Comparison of ENCODE assay signal across 9 cellular contexts in genomic region chr1:205444931-205445652, GRCh38. TPM values are rescaled to one million over a fixed set of nuclear protein-coding genes. Genes with fewer than 3 reads are reported as not detected.
DNase-seq lines count a peak whose midpoint lies in the region; FAIRE-seq and TF ChIP-seq lines count a peak whose summit lies in the region.
"Had no signal": no experiment of that assay in that cellular context is flagged by ENCODE, and none has a peak within 500 bp of the region (broad histone marks: within the 10 kb centered on the region; RNA-seq: fewer than 3 reads in every experiment).

No MANE protein-coding gene starts in this region.

- H3K36me3 Mint-ChIP-seq in Calu3 (ENCODE audit: insufficient read depth, unreplicated experiment), result peaks cover 87% of the 10 kb centered on the region

- no peak overlapping the region for H2AFZ ChIP-seq in OCI-LY7 (ENCODE audit: low read length)

- POLR2A ChIA-PET in OCI-LY7 (lab: Charles Lee), result interaction anchor here (0.6 to 1.0 kb wide), 2 partner anchors 13 to 114 kb away, joined by 3 read pairs; no protein-coding TSS in a partner anchor

- DNase-seq in G401 (ENCODE audit: low spot score) (peak; percentile 99), OCI-LY7 (ENCODE audit: low spot score) (peak; percentile 72), left ventricle myocardium inferior (no peak), putamen (ENCODE audit: low spot score) (peak; percentile 75), Calu3 (no peak), amniotic stem cell (lab: John Stamatoyannopoulos, UW) (no peak), foreskin melanocyte (no peak), HTR-8/SVneo (ENCODE audit: insufficient read length, low spot score) (no peak)
- DNase-seq: SIG-M5 had no signal

- no peaks in the 10 kb centered on the region for H3K36me3 ChIP-seq in OCI-LY7 (ENCODE audit: insufficient read depth, low read length)
- no peaks in the 10 kb centered on the region for H3K36me3 ChIP-seq in left ventricle myocardium inferior

- H3K4me3 Mint-ChIP-seq in Calu3 (ENCODE audit: low read depth, unreplicated experiment), result no peak overlapping the region

- H3K9me3 ChIP-seq in OCI-LY7 (ENCODE audit: low read length) (no peaks in the 10 kb centered on the region), left ventricle myocardium inferior (replicated peaks) (no peaks in the 10 kb centered on the region)

- TF ChIP-seq CTCF in OCI-LY7 (conservative IDR thresholded peaks at IDR 0.05; ENCODE audit: low read length) (no peak), left ventricle myocardium inferior (IDR thresholded peaks at IDR 0.05; ENCODE audit: borderline replicate concordance) (no peak), Calu3 (IDR thresholded peaks at IDR 0.05; ENCODE audit: unreplicated experiment) (no peak)

- no peaks in the 10 kb centered on the region for H3K9me3 Mint-ChIP-seq in Calu3 (ENCODE audit: low read depth, unreplicated experiment)

- H4K20me1 ChIP-seq in OCI-LY7 (ENCODE audit: insufficient read depth, low read length), result no peaks in the 10 kb centered on the region

- H3K9me2 ChIP-seq in OCI-LY7 (ENCODE audit: insufficient read depth, low read length), result no peaks in the 10 kb centered on the region

- H3K27ac ChIP-seq in OCI-LY7 (ENCODE audit: low read depth, low read length, poor library complexity, severe bottlenecking), result no peak overlapping the region
- no peak overlapping the region for H3K27ac ChIP-seq in left ventricle myocardium inferior (replicated peaks)

- H3K4me1 Mint-ChIP-seq in Calu3 (ENCODE audit: low read depth, unreplicated experiment), result peaks cover 71% of the 10 kb centered on the region

- H3K4me1 ChIP-seq in OCI-LY7 (ENCODE audit: insufficient read depth, low read length, poor library complexity, severe bottlenecking), result peaks cover 67% of the 10 kb centered on the region
- H3K4me1 ChIP-seq in left ventricle myocardium inferior, result peaks cover 53% of the 10 kb centered on the region

- H3K79me2 ChIP-seq in OCI-LY7 (ENCODE audit: insufficient read depth, low read depth, low read length), result no peaks in the 10 kb centered on the region

- FAIRE-seq in HTR-8/SVneo (lab: Jason Lieb, UNC), result no peak

- H3K4me2 ChIP-seq in OCI-LY7 (ENCODE audit: low read length), result peak overlapping the region; percentile 54

- BruUV-seq in OCI-LY7 (replicated peaks; lab: Mats Ljungman, UMichigan) (no TSS peak), Calu3 (replicated peaks; lab: Mats Ljungman, UMichigan) (no TSS peak)

- intact Hi-C loops in OCI-LY7 (cut with micrococcal nuclease; ENCODE audit: unreplicated experiment), result no loop called here
- intact Hi-C loops in left ventricle myocardium inferior (cut with micrococcal nuclease), result no loop called here
- intact Hi-C loops in Calu3 (cut with micrococcal nuclease; ENCODE audit: unreplicated experiment), result no loop called here

- in situ Hi-C loops in G401 (cut with HindIII; ENCODE audit: low sequenced_read_pairs), result no loop called here

- CTCF ChIA-PET in OCI-LY7 (lab: Charles Lee; ENCODE audit: unreplicated experiment) (no interaction called here), Calu3 (lab: Charles Lee) (interaction anchor here (0.6 kb wide), 1 partner anchor 266 kb away, joined by 8 read pairs; no protein-coding TSS in a partner anchor)

- H3K27me3 ChIP-seq in left ventricle myocardium inferior (ENCODE audit: low read depth), result peaks cover 16% of the 10 kb centered on the region

- H3K27me3 Mint-ChIP-seq in Calu3 (ENCODE audit: unreplicated experiment), result no peaks in the 10 kb centered on the region

- H3K27ac Mint-ChIP-seq in Calu3 (ENCODE audit: unreplicated experiment), result no peak overlapping the region

- H3K4me3 ChIP-seq in OCI-LY7 (ENCODE audit: low read depth, low read length, poor library complexity, severe bottlenecking), result peak overlapping the region; percentile 30
- peak overlapping the region; percentile 33 for H3K4me3 ChIP-seq in left ventricle myocardium inferior

RNA-seq across cellular contexts. Expression of gene BLACAT1, which starts 10.8 kb away (rescaled TPM):
- 1.7 and 1.8 TPM in 2 replicates for total RNA-seq in G401 (2014; rRNA removed; shearing (Covaris generic))
- total RNA-seq in OCI-LY7 (2014; rRNA removed; shearing (Covaris generic)), result 0.19 TPM in 1 of 2 replicates, not detected in the other
- 0.29 and 0.48 TPM in 2 replicates for total RNA-seq in OCI-LY7 (2022)
- not detected for total RNA-seq in left ventricle myocardium inferior
- 14.2 TPM in 2 replicates for total RNA-seq in Calu3 (2022)

RNA-seq across cellular contexts. Expression of gene LEMD1, which starts 23.2 kb away (rescaled TPM):
- total RNA-seq in G401 (2014; rRNA removed; shearing (Covaris generic)), result 13.2 and 15.0 TPM in 2 replicates
- total RNA-seq in OCI-LY7 (2014; rRNA removed; shearing (Covaris generic)), result 0.44 and 0.57 TPM in 2 replicates
- total RNA-seq in OCI-LY7 (2022) (0.63 TPM in 1 of 2 replicates, not detected in the other), left ventricle myocardium inferior (not detected), Calu3 (2022) (15.3 and 17.2 TPM in 2 replicates)

RNA-seq across cellular contexts. Expression of gene CDK18, which starts 59.4 kb away (rescaled TPM):
- 4.0 and 6.6 TPM in 2 replicates for total RNA-seq in G401 (2014; rRNA removed; shearing (Covaris generic))
- total RNA-seq in OCI-LY7 (2014; rRNA removed; shearing (Covaris generic)), result 10.1 and 10.9 TPM in 2 replicates
- total RNA-seq in OCI-LY7 (2022) (21.2 and 24.1 TPM in 2 replicates), left ventricle myocardium inferior (179 TPM), Calu3 (2022) (42.1 and 44.0 TPM in 2 replicates)

Comparison
In these comparisons a context has a peak if more than half of its experiments do, and no peak if none do; other contexts are left out.
1. DNase-seq: peak in G401 (single experiment), OCI-LY7 (single experiment) and putamen (single experiment); none in left ventricle myocardium inferior (single experiment), Calu3 (single experiment), amniotic stem cell (single experiment), foreskin melanocyte (single experiment) and HTR-8/SVneo (single experiment).